38 cellular contexts compared by ENCODE assay signal in the genomic region with DNA sequence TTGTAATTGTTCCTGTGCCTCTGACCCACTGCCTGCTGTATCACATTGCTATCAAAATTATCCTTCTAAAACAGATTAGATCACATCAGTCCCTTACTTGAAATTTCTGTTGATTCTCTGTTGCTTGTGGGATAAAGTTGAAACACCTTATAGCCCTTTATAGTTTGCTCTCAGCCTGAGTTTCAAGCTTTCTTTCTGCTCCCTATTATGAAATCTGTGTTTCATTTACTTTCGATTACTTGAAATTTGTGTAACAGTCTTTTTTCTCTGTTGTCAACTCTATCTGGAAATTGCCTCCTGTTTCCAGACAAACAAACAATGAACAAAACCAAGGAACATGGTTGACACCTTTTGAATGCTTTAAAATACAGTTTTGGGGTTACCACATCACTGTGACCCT.
"Had no signal": no experiment of that assay in that cellular context is flagged by ENCODE, and none has a peak within 500 bp of the region (broad histone marks: within the 10 kb centered on the region; RNA-seq: fewer than 3 reads in every experiment).

No MANE protein-coding gene starts in this region.

- H3K4me3 Mint-ChIP-seq: activated CD4-positive, alpha-beta memory T cell treated with anti-CD3 and anti-CD28 coated beads, Interleukin-2, amount 10 ng/mL, durations not matched to agents 7 days and 5 days; activated CD4-positive, alpha-beta T cell treated with anti-CD3 and anti-CD28 coated beads for 36 hours; activated CD4-positive, alpha-beta T cell treated with anti-CD3 and anti-CD28 coated beads, Interleukin-2, amount 10 ng/mL, durations not matched to agents 7 days and 5 days; activated CD8-positive, alpha-beta memory T cell treated with anti-CD3 and anti-CD28 coated beads, Interleukin-2, amount 10 ng/mL, durations not matched to agents 7 days and 5 days; activated CD8-positive, alpha-beta T cell treated with anti-CD3 and anti-CD28 coated beads, Interleukin-2, amount 10 ng/mL, durations not matched to agents 7 days and 5 days; activated naive CD4-positive, alpha-beta T cell treated with anti-CD3 and anti-CD28 coated beads, Interleukin-2, amount 10 ng/mL, durations not matched to agents 7 days and 5 days; activated naive CD4-positive, alpha-beta T cell treated with anti-CD3 and anti-CD28 coated beads, Interleukin-2, amount 50 U/mL, for 24 hours; activated naive CD8-positive, alpha-beta T cell; activated naive CD8-positive, alpha-beta T cell treated with anti-CD3 and anti-CD28 coated beads, Interleukin-2, amount 10 ng/mL, durations not matched to agents 7 days and 5 days; activated naive CD8-positive, alpha-beta T cell treated with anti-CD3 and anti-CD28 coated beads, Interleukin-2, amount 50 U/mL, for 24 hours; activated T-cell treated with anti-CD3 and anti-CD28 coated beads, Interleukin-2, amount 50 U/mL, for 4 hours; brain; central memory CD8-positive, alpha-beta T cell; T-helper 1 cell treated with Interleukin-12 subunit alpha and Interleukin-12 subunit beta and Interleukin-4 antibody, amounts not matched to agents 30 μg/mL and 1 μg/mL, for 36 hours; T-helper 2 cell treated with Interferon-gamma antibody and Interleukin-4, amounts not matched to agents 5 μg/mL and 100 μg/mL, for 36 hours; WTC11 had no signal

- DNase-seq: activated CD4-positive, alpha-beta memory T cell treated with anti-CD3 and anti-CD28 coated beads, Interleukin-2, amount 10 ng/mL, durations not matched to agents 7 days and 5 days; activated CD4-positive, alpha-beta T cell treated with anti-CD3 and anti-CD28 coated beads for 1 hour; activated CD4-positive, alpha-beta T cell treated with anti-CD3 and anti-CD28 coated beads for 36 hours; activated CD4-positive, alpha-beta T cell treated with anti-CD3 and anti-CD28 coated beads for 48 hours; activated CD4-positive, alpha-beta T cell treated with anti-CD3 and anti-CD28 coated beads, Interleukin-2, amount 10 ng/mL, durations not matched to agents 7 days and 5 days; activated CD4-positive, alpha-beta T cell treated with anti-CD3 and anti-CD28 coated beads, Interleukin-2, amount 50 U/mL, for 48 hours; activated CD4-positive, CD25-positive, alpha-beta regulatory T cell; activated CD8-positive, alpha-beta memory T cell treated with anti-CD3 and anti-CD28 coated beads for 24 hours; activated CD8-positive, alpha-beta memory T cell treated with anti-CD3 and anti-CD28 coated beads, Interleukin-2, amount 10 ng/mL, durations not matched to agents 7 days and 5 days; activated CD8-positive, alpha-beta memory T cell treated with anti-CD3 and anti-CD28 coated beads, Interleukin-2, amount 50 U/mL, for 48 hours; activated CD8-positive, alpha-beta T cell treated with anti-CD3 and anti-CD28 coated beads, Interleukin-2, amount 10 ng/mL, durations not matched to agents 7 days and 5 days; activated effector memory CD4-positive, alpha-beta T cell treated with Interleukin-2 at 50 U/mL for 16 hours; activated gamma-delta T cell; activated naive CD4-positive, alpha-beta T cell treated with anti-CD3 and anti-CD28 coated beads, Interleukin-2, amount 10 ng/mL, durations not matched to agents 7 days and 5 days; activated naive CD4-positive, alpha-beta T cell treated with Interleukin-2 at 50 U/mL for 16 hours; activated naive CD8-positive, alpha-beta T cell treated with anti-CD3 and anti-CD28 coated beads, Interleukin-2, amount 10 ng/mL, durations not matched to agents 7 days and 5 days; activated naive CD8-positive, alpha-beta T cell treated with anti-CD3 and anti-CD28 coated beads, Interleukin-2, amount 50 U/mL, for 24 hours; activated T-cell treated with anti-CD3 and anti-CD28 coated beads, Interleukin-2, amount 50 U/mL, for 4 hours; amygdala; anterior cingulate cortex; caudate nucleus; cerebellar nuclear complex; SW 1271; T-helper 1 cell; T-helper 2 cell; T-helper 9 cell; WERI-Rb-1 had no signal

- H3K4me1 Mint-ChIP-seq: activated CD4-positive, alpha-beta memory T cell treated with anti-CD3 and anti-CD28 coated beads, Interleukin-2, amount 10 ng/mL, durations not matched to agents 7 days and 5 days; activated CD8-positive, alpha-beta memory T cell treated with anti-CD3 and anti-CD28 coated beads, Interleukin-2, amount 10 ng/mL, durations not matched to agents 7 days and 5 days; activated naive CD4-positive, alpha-beta T cell treated with anti-CD3 and anti-CD28 coated beads, Interleukin-2, amount 10 ng/mL, durations not matched to agents 7 days and 5 days; brain; WTC11 had no signal

- H3K4me3 ChIP-seq: ascending aorta, cardiac muscle cell had no signal

- H3K9me3 Mint-ChIP-seq: activated CD4-positive, alpha-beta memory T cell treated with anti-CD3 and anti-CD28 coated beads, Interleukin-2, amount 10 ng/mL, durations not matched to agents 7 days and 5 days; activated CD4-positive, alpha-beta T cell treated with anti-CD3 and anti-CD28 coated beads, Interleukin-2, amount 10 ng/mL, durations not matched to agents 7 days and 5 days; activated naive CD4-positive, alpha-beta T cell treated with anti-CD3 and anti-CD28 coated beads, Interleukin-2, amount 10 ng/mL, durations not matched to agents 7 days and 5 days; activated naive CD4-positive, alpha-beta T cell treated with anti-CD3 and anti-CD28 coated beads, Interleukin-2, amount 50 U/mL, for 24 hours; activated naive CD8-positive, alpha-beta T cell treated with anti-CD3 and anti-CD28 coated beads, Interleukin-2, amount 10 ng/mL, durations not matched to agents 7 days and 5 days; activated naive CD8-positive, alpha-beta T cell treated with anti-CD3 and anti-CD28 coated beads, Interleukin-2, amount 50 U/mL, for 24 hours; activated T-cell treated with anti-CD3 and anti-CD28 coated beads, Interleukin-2, amount 50 U/mL, for 4 hours; activated T-helper 2 cell treated with anti-CD3 and anti-CD28 coated beads, Interferon-gamma antibody, Interleukin-2, Interleukin-4, amounts not matched to agents 10 μg/mL and 5 μg/mL and 100 μg/mL, durations not matched to agents 14 hours and 24 hours and 36 hours; brain; central memory CD8-positive, alpha-beta T cell; T-helper 1 cell treated with Interleukin-12 subunit alpha and Interleukin-12 subunit beta and Interleukin-4 antibody, amounts not matched to agents 30 μg/mL and 1 μg/mL, for 36 hours; T-helper 2 cell treated with Interferon-gamma antibody and Interleukin-4, amounts not matched to agents 5 μg/mL and 100 μg/mL, for 36 hours; WTC11 had no signal

- H3K27ac Mint-ChIP-seq: activated CD4-positive, alpha-beta memory T cell treated with anti-CD3 and anti-CD28 coated beads, Interleukin-2, amount 10 ng/mL, durations not matched to agents 7 days and 5 days; activated CD4-positive, alpha-beta T cell treated with anti-CD3 and anti-CD28 coated beads for 36 hours; activated CD4-positive, alpha-beta T cell treated with anti-CD3 and anti-CD28 coated beads, Interleukin-2, amount 10 ng/mL, durations not matched to agents 7 days and 5 days; activated CD8-positive, alpha-beta memory T cell treated with anti-CD3 and anti-CD28 coated beads, Interleukin-2, amount 10 ng/mL, durations not matched to agents 7 days and 5 days; activated CD8-positive, alpha-beta T cell treated with anti-CD3 and anti-CD28 coated beads, Interleukin-2, amount 10 ng/mL, durations not matched to agents 7 days and 5 days; activated naive CD4-positive, alpha-beta T cell treated with anti-CD3 and anti-CD28 coated beads, Interleukin-2, amount 10 ng/mL, durations not matched to agents 7 days and 5 days; activated naive CD8-positive, alpha-beta T cell; activated naive CD8-positive, alpha-beta T cell treated with anti-CD3 and anti-CD28 coated beads, Interleukin-2, amount 10 ng/mL, durations not matched to agents 7 days and 5 days; activated naive CD8-positive, alpha-beta T cell treated with anti-CD3 and anti-CD28 coated beads, Interleukin-2, amount 50 U/mL, for 24 hours; activated T-helper 2 cell treated with anti-CD3 and anti-CD28 coated beads, Interferon-gamma antibody, Interleukin-2, Interleukin-4, amounts not matched to agents 10 μg/mL and 5 μg/mL and 100 μg/mL, durations not matched to agents 14 hours and 24 hours and 36 hours; T-helper 1 cell treated with Interleukin-12 subunit alpha and Interleukin-12 subunit beta and Interleukin-4 antibody, amounts not matched to agents 30 μg/mL and 1 μg/mL, for 36 hours; T-helper 2 cell treated with Interferon-gamma antibody and Interleukin-4, amounts not matched to agents 5 μg/mL and 100 μg/mL, for 36 hours; WTC11 had no signal

- H3K27ac ChIP-seq: ascending aorta, cardiac muscle cell, WERI-Rb-1 had no signal

- H3K9me3 ChIP-seq: ascending aorta had no signal

- H3K27me3 ChIP-seq: ascending aorta, cardiac muscle cell had no signal

- ATAC-seq: activated CD4-positive, alpha-beta T cell treated with anti-CD3 and anti-CD28 coated beads for 36 hours; activated CD4-positive, CD25-positive, alpha-beta regulatory T cell treated with anti-CD3 and anti-CD28 coated beads, Interleukin-2, amount 50 U/mL, for 24 hours; activated CD8-positive, alpha-beta memory T cell treated with anti-CD3 and anti-CD28 coated beads, Interleukin-2, amount 10 ng/mL, durations not matched to agents 7 days and 5 days; activated CD8-positive, alpha-beta T cell treated with anti-CD3 and anti-CD28 coated beads, Interleukin-2, amount 10 ng/mL, durations not matched to agents 7 days and 5 days; activated naive CD8-positive, alpha-beta T cell treated with anti-CD3 and anti-CD28 coated beads, Interleukin-2, amount 50 U/mL, for 24 hours; activated T-cell treated with anti-CD3 and anti-CD28 coated beads, Interleukin-2, amount 50 U/mL, for 4 hours; WTC11 had no signal

- H3K27me3 Mint-ChIP-seq: activated CD4-positive, alpha-beta memory T cell treated with anti-CD3 and anti-CD28 coated beads, Interleukin-2, amount 10 ng/mL, durations not matched to agents 7 days and 5 days; activated CD4-positive, alpha-beta T cell treated with anti-CD3 and anti-CD28 coated beads for 36 hours; activated CD4-positive, alpha-beta T cell treated with anti-CD3 and anti-CD28 coated beads, Interleukin-2, amount 10 ng/mL, durations not matched to agents 7 days and 5 days; activated CD8-positive, alpha-beta memory T cell treated with anti-CD3 and anti-CD28 coated beads, Interleukin-2, amount 10 ng/mL, durations not matched to agents 7 days and 5 days; activated naive CD4-positive, alpha-beta T cell treated with anti-CD3 and anti-CD28 coated beads, Interleukin-2, amount 10 ng/mL, durations not matched to agents 7 days and 5 days; activated naive CD4-positive, alpha-beta T cell treated with anti-CD3 and anti-CD28 coated beads, Interleukin-2, amount 50 U/mL, for 24 hours; activated naive CD8-positive, alpha-beta T cell; activated naive CD8-positive, alpha-beta T cell treated with anti-CD3 and anti-CD28 coated beads, Interleukin-2, amount 10 ng/mL, durations not matched to agents 7 days and 5 days; activated naive CD8-positive, alpha-beta T cell treated with anti-CD3 and anti-CD28 coated beads, Interleukin-2, amount 50 U/mL, for 24 hours; brain; central memory CD8-positive, alpha-beta T cell had no signal

- H3K4me1 ChIP-seq: ascending aorta had no signal
